ENCODE assay signal across 25 cellular contexts in the genomic region with DNA sequence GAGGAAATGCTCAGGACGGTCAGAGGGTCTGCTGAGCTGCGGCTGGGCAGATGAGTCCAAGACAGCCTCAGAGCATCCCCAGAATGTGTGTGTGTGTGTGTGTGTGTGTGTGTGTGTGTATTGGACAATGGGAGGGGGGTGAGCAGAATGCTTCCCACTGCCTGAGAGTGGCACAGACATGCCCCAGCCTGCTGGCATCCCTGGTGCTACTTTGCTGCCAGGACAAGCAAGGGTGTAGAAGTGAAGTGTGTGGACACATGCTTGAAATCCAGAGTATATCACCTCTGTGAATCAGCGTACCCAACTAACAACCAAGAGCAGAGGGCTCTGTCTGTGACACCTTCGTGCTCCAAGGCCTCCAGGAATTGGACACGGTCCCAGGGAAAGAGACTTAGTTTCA.
"Had no signal": no experiment of that assay in that cellular context is flagged by ENCODE, and none has a peak within 500 bp of the region (broad histone marks: within the 10 kb centered on the region; RNA-seq: fewer than 3 reads in every experiment).

No MANE protein-coding gene starts in this region.

- H3K4me1 ChIP-seq: left ventricle myocardium inferior, psoas muscle, testis, uterus had no signal

- H3K27ac ChIP-seq: epithelial cell of prostate, esophagus squamous epithelium, left ventricle myocardium inferior, lower lobe of right lung, neutrophil, psoas muscle, spleen, testis, transverse colon, uterus had no signal

- DNase-seq: effector memory CD4-positive, alpha-beta T cell; esophagus squamous epithelium; foreskin fibroblast; immature natural killer cell; kidney; left cardiac atrium; left ventricle myocardium inferior; lower lobe of right lung; mesenchymal stem cell; naive B cell; psoas muscle; retina; spleen; stimulated activated CD4-positive, alpha-beta T cell treated with anti-CD3 and anti-CD28 coated beads, Interleukin-15, amount 100 ng/mL, for 24 hours; stimulated activated CD4-positive, alpha-beta T cell treated with anti-CD3 and anti-CD28 coated beads, Interleukin-1b, Interleukin-23, amount 100 ng/mL, for 48 hours; stimulated activated CD4-positive, alpha-beta T cell treated with anti-CD3 and anti-CD28 coated beads, Interleukin-4, amount 100 ng/mL, for 24 hours; stimulated activated naive CD8-positive, alpha-beta T cell treated with anti-CD3 and anti-CD28 coated beads, Interleukin-15, amount 100 ng/mL, for 72 hours; testis; transverse colon; uterus had no signal

- H3K4me3 ChIP-seq: esophagus squamous epithelium, left ventricle myocardium inferior, lower lobe of right lung, psoas muscle, spleen, testis, transverse colon, uterus had no signal

- H3K27me3 ChIP-seq: esophagus squamous epithelium, spleen, testis, transverse colon, uterus had no signal

- FAIRE-seq: endometrium, kidney had no signal

- H3K9me3 ChIP-seq: esophagus squamous epithelium, left ventricle myocardium inferior, lower lobe of right lung, neutrophil, psoas muscle, spleen, testis, transverse colon, uterus had no signal

- H3K36me3 ChIP-seq: esophagus squamous epithelium, left ventricle myocardium inferior, lower lobe of right lung, neutrophil, transverse colon, uterus had no signal

- ATAC-seq: left cardiac atrium; psoas muscle; sciatic nerve; stimulated activated memory B cell treated with anti-CD40 and anti-IgM and Interleukin-4, amounts not matched to agents 10 μg/mL and 1 μg/mL and 100 μg/mL, for 72 hours; stimulated activated naive CD8-positive, alpha-beta T cell treated with anti-CD3 and anti-CD28 coated beads, Interleukin-15, amount 100 ng/mL, for 72 hours had no signal
